In the genomic region with DNA sequence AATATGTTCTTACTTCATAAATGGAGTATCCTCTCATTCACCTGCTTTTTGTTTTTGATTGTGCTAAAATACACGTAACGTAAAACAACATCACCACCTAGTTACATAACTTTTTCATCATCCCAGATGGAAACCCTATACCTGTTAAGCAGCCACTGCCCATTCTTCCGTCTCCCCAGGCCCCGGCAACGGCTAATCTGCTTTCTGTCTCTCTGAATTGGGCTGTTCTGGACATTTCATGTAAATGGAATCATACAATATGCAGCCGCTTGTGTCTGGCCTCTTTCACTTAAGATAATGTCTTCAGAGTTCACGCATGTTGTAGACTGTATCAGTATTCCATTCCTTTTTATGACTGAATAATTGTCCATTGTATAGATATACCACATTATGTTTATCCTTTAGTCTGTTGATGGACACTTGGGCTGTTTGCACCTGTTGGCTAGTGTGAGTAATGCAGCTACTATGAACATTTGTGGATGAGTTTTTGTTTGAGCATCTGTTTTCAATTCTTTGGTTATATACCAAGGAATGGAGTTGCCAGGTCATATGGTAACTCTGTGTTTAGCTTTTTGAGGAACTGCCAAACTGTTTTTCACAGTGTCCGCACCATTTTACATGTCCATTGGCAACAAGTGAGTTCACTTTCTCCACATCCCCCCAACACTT, we compare ENCODE assay signal across 1 cellular context.
TF ChIP-seq lines count a peak whose summit lies in the region.

No MANE protein-coding gene starts in this region.

TF ChIP-seq in GM23338, 12 proteins besides CTCF, POLR2A, EP300 and RAD21 (continued from another document):
- TF ChIP-seq, protein P1, sequence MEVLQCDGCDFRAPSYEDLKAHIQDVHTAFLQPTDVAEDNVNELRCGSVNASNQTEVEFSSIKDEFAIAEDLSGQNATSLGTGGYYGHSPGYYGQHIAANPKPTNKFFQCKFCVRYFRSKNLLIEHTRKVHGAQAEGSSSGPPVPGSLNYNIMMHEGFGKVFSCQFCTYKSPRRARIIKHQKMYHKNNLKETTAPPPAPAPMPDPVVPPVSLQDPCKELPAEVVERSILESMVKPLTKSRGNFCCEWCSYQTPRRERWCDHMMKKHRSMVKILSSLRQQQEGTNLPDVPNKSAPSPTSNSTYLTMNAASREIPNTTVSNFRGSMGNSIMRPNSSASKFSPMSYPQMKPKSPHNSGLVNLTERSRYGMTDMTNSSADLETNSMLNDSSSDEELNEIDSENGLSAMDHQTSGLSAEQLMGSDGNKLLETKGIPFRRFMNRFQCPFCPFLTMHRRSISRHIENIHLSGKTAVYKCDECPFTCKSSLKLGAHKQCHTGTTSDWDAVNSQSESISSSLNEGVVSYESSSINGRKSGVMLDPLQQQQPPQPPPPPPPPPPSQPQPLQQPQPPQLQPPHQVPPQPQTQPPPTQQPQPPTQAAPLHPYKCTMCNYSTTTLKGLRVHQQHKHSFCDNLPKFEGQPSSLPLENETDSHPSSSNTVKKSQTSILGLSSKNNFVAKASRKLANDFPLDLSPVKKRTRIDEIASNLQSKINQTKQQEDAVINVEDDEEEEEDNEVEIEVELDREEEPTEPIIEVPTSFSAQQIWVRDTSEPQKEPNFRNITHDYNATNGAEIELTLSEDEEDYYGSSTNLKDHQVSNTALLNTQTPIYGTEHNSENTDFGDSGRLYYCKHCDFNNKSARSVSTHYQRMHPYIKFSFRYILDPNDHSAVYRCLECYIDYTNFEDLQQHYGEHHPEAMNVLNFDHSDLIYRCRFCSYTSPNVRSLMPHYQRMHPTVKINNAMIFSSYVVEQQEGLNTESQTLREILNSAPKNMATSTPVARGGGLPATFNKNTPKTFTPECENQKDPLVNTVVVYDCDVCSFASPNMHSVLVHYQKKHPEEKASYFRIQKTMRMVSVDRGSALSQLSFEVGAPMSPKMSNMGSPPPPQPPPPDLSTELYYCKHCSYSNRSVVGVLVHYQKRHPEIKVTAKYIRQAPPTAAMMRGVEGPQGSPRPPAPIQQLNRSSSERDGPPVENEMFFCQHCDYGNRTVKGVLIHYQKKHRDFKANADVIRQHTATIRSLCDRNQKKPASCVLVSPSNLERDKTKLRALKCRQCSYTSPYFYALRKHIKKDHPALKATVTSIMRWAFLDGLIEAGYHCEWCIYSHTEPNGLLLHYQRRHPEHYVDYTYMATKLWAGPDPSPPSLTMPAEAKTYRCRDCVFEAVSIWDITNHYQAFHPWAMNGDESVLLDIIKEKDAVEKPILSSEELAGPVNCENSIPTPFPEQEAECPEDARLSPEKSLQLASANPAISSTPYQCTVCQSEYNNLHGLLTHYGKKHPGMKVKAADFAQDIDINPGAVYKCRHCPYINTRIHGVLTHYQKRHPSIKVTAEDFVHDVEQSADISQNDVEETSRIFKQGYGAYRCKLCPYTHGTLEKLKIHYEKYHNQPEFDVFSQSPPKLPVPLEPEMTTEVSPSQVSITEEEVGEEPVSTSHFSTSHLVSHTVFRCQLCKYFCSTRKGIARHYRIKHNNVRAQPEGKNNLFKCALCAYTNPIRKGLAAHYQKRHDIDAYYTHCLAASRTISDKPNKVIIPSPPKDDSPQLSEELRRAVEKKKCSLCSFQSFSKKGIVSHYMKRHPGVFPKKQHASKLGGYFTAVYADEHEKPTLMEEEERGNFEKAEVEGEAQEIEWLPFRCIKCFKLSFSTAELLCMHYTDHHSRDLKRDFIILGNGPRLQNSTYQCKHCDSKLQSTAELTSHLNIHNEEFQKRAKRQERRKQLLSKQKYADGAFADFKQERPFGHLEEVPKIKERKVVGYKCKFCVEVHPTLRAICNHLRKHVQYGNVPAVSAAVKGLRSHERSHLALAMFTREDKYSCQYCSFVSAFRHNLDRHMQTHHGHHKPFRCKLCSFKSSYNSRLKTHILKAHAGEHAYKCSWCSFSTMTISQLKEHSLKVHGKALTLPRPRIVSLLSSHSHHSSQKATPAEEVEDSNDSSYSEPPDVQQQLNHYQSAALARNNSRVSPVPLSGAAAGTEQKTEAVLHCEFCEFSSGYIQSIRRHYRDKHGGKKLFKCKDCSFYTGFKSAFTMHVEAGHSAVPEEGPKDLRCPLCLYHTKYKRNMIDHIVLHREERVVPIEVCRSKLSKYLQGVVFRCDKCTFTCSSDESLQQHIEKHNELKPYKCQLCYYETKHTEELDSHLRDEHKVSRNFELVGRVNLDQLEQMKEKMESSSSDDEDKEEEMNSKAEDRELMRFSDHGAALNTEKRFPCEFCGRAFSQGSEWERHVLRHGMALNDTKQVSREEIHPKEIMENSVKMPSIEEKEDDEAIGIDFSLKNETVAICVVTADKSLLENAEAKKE (CRISPR knock-in tag; IDR thresholded peaks at IDR 0.05) = no peak
- TF ChIP-seq STAT1 (IDR thresholded peaks at IDR 0.05; ENCODE audit: unreplicated experiment) (no peak), POLR2AphosphoS5 (IDR thresholded peaks at IDR 0.05; ENCODE audit: low read depth) (no peak), ZNF114 (CRISPR knock-in tag; IDR thresholded peaks at IDR 0.05) (no peak), EZH2 (IDR thresholded peaks at IDR 0.05; ENCODE audit: low read depth, unreplicated experiment) (no peak)
